Comparison of ENCODE assay signal across 1 cellular context in the genomic region with DNA sequence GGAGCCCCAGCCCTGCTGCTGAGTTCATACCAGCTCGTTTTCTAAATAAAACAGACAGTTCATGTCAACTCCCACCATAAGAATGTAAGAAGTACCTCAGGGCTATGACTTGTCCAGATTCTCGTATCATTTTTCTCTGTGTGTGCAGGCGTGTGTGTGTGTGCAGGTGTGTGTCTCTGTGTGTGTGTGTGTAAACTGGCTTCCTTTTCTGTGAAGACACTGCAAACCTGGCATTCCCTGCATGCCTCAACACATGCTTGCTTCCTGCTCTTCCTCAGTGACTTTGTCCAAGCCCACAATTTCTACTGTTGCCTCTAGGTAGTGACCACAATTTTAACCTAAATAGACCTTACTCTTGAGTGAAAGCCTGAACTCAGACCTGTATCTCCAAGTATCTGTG.
TF ChIP-seq lines count a peak whose summit lies in the region.

No MANE protein-coding gene starts in this region.

TF ChIP-seq in H1, 55 proteins besides CTCF, POLR2A, EP300 and RAD21 (continued from another document):
- no peak for TF ChIP-seq ZNF274 (IDR thresholded peaks at IDR 0.05; ENCODE audit: borderline replicate concordance, extremely low read depth, low read length)
- TF ChIP-seq TEAD4 (IDR thresholded peaks at IDR 0.05; ENCODE audit: low read depth, low read length) = no peak
- no peak for TF ChIP-seq TAF1 (IDR thresholded peaks at IDR 0.05; ENCODE audit: low read depth, low read length)
- no peak for TF ChIP-seq YY1 (IDR thresholded peaks at IDR 0.05; ENCODE audit: low read depth, low read length)
- no peak for TF ChIP-seq CBX8 (IDR thresholded peaks at IDR 0.05; ENCODE audit: borderline replicate concordance, low read depth, low read length)
- no peak for TF ChIP-seq SP2 (IDR thresholded peaks at IDR 0.05; ENCODE audit: low read length)
- TF ChIP-seq, protein P1, sequence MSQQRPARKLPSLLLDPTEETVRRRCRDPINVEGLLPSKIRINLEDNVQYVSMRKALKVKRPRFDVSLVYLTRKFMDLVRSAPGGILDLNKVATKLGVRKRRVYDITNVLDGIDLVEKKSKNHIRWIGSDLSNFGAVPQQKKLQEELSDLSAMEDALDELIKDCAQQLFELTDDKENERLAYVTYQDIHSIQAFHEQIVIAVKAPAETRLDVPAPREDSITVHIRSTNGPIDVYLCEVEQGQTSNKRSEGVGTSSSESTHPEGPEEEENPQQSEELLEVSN (IDR thresholded peaks at IDR 0.05) = no peak
- TF ChIP-seq SRF (IDR thresholded peaks at IDR 0.05; ENCODE audit: low read depth, low read length) = no peak
- TF ChIP-seq JUN (IDR thresholded peaks at IDR 0.05; ENCODE audit: low read depth, low read length) = no peak
- TF ChIP-seq, protein P2, sequence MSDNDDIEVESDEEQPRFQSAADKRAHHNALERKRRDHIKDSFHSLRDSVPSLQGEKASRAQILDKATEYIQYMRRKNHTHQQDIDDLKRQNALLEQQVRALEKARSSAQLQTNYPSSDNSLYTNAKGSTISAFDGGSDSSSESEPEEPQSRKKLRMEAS (IDR thresholded peaks at IDR 0.05) = no peak
- no peak for TF ChIP-seq CBX5 (IDR thresholded peaks at IDR 0.05; ENCODE audit: low read depth, low read length)
- no peak for TF ChIP-seq JUND (IDR thresholded peaks at IDR 0.05; ENCODE audit: low read length)
- no peak for TF ChIP-seq POU5F1 (IDR thresholded peaks at IDR 0.05; ENCODE audit: low read depth, low read length)
